8 cellular contexts compared by ENCODE assay signal in genomic region chr3:14319654-14320182, GRCh38.
DNase-seq lines count a peak whose midpoint lies in the region; ATAC-seq and TF ChIP-seq lines count a peak whose summit lies in the region.

No MANE protein-coding gene starts in this region.

- POLR2A ChIA-PET in activated CD4-positive, alpha-beta T cell treated with anti-CD3 and anti-CD28 coated beads for 36 hours (lab: Charles Lee) = no interaction called here
- POLR2A ChIA-PET in SK-N-SH (lab: Yijun Ruan, JAX) = no interaction called here

- H2BK120ac ChIP-seq in trophoblast cell (ENCODE audit: insufficient read depth, low read length, poor library complexity) = peak overlapping the region; percentile 14

- CTCF ChIA-PET in activated CD4-positive, alpha-beta T cell treated with anti-CD3 and anti-CD28 coated beads for 36 hours (lab: Charles Lee) = interaction anchor here (0.6 to 0.7 kb wide), 3 partner anchors 11 to 899 kb away, joined by 3 read pairs; no protein-coding TSS in a partner anchor
- CTCF ChIA-PET in SK-N-SH (lab: Yijun Ruan, JAX) = interaction anchor here (1.4 kb wide), 1 partner anchor 59 kb away, joined by 4 read pairs; no protein-coding TSS in a partner anchor

- no peak overlapping the region for H3K9ac ChIP-seq in HUES6 (ENCODE audit: low read length)
- H3K9ac ChIP-seq in SK-N-SH = no peak overlapping the region
- no peak overlapping the region for H3K9ac ChIP-seq in trophoblast cell (ENCODE audit: low read length)

- TF ChIP-seq POLR2A in lower leg skin (IDR thresholded peaks at IDR 0.05) = no peak

- H3K23ac ChIP-seq in trophoblast cell (ENCODE audit: low read length) = no peak overlapping the region

- H3K18ac ChIP-seq in trophoblast cell (ENCODE audit: low read length) = peak overlapping the region; percentile 38

- H3K79me2 ChIP-seq in SK-N-SH (ENCODE audit: insufficient read depth) (no peaks in the 10 kb centered on the region), trophoblast cell (ENCODE audit: control insufficient read depth, insufficient read depth, low read length, poor library complexity) (no peaks in the 10 kb centered on the region)

- no peaks in the 10 kb centered on the region for H3K27me3 Mint-ChIP-seq in activated CD4-positive, alpha-beta T cell treated with anti-CD3 and anti-CD28 coated beads for 36 hours

- H3K79me1 ChIP-seq in trophoblast cell (ENCODE audit: low read length) = peaks cover 21% of the 10 kb centered on the region

- H3K4me2 ChIP-seq in SK-N-SH = no peak overlapping the region
- peak overlapping the region; percentile 44 for H3K4me2 ChIP-seq in trophoblast cell (ENCODE audit: low read length)

- peak overlapping the region; percentile 96 for H4K12ac ChIP-seq in trophoblast cell (ENCODE audit: low read depth, low read length)

- peak; percentile 49 for DNase-seq in activated CD4-positive, alpha-beta T cell treated with anti-CD3 and anti-CD28 coated beads for 36 hours
- no peak for DNase-seq in activated CD4-positive, alpha-beta T cell treated with anti-CD3 and anti-CD28 coated beads for 4 hours
- DNase-seq in SK-N-SH (peak; percentile 61), fibroblast of villous mesenchyme (ENCODE audit: low read depth) (peak; percentile 68), trophoblast cell (peak; percentile 62 to 82), lower leg skin (ENCODE audit: low spot score in 2 of 2) (no peak)

- H3F3A ChIP-seq in SK-N-SH (replicated peaks; ENCODE audit: insufficient read depth) = no peaks in the 10 kb centered on the region

- no peak overlapping the region for H2AK5ac ChIP-seq in trophoblast cell (ENCODE audit: low read length)

- no peak overlapping the region for H3K4me3 Mint-ChIP-seq in activated CD4-positive, alpha-beta T cell treated with anti-CD3 and anti-CD28 coated beads for 36 hours

- peak overlapping the region; percentile 83 for H3K14ac ChIP-seq in trophoblast cell (ENCODE audit: low read length)

- no peaks in the 10 kb centered on the region for H3K36me3 Mint-ChIP-seq in activated CD4-positive, alpha-beta T cell treated with anti-CD3 and anti-CD28 coated beads for 36 hours (ENCODE audit: low read depth)

- H4K8ac ChIP-seq in trophoblast cell (ENCODE audit: low read depth, low read length) = peak overlapping the region; percentile 96

- intact Hi-C loops in activated CD4-positive, alpha-beta T cell treated with anti-CD3 and anti-CD28 coated beads for 36 hours (cut with DNase I, micrococcal nuclease) = no loop called here
- intact Hi-C loops in lower leg skin (cut with DNase I; ENCODE audit: low total_unique reads) = no loop called here

- 62% methylated on average over 3 of the region's 3 CpGs for WGBS in SK-N-SH (ENCODE audit: low lambda C conversion rate)
- no CpG with 5 or more reads among the region's 3 CpGs for WGBS in trophoblast cell (ENCODE audit: extremely low coverage, insufficient coverage, insufficient read length)
- 75 to 76% methylated on average over 3 of the region's 3 CpGs for WGBS in lower leg skin, 2 donors

- TF ChIP-seq CTCF in SK-N-SH (IDR thresholded peaks at IDR 0.05) (no peak), fibroblast of villous mesenchyme (IDR thresholded peaks at IDR 0.05; ENCODE audit: insufficient read depth, low read depth, low read length) (no peak), lower leg skin (IDR thresholded peaks at IDR 0.05) (no peak)

- H3K36me3 ChIP-seq in HUES6 (ENCODE audit: control insufficient read depth, insufficient read depth, low read length) (no peaks in the 10 kb centered on the region), SK-N-SH (replicated peaks in 1 of 2; ENCODE audit: control insufficient read depth in 1 of 2, insufficient read depth in 2 of 2, low read length in 1 of 2) (no peaks in the 10 kb centered on the region), trophoblast cell (ENCODE audit: control insufficient read depth in 1 of 2, insufficient read depth in 2 of 2, low read length in 2 of 2) (no peaks in the 10 kb centered on the region)

- H2BK5ac ChIP-seq in trophoblast cell (ENCODE audit: low read depth, low read length, poor library complexity) = no peak overlapping the region

- peak overlapping the region; percentile 80 for H4K91ac ChIP-seq in trophoblast cell (ENCODE audit: low read depth, low read length)

- peak overlapping the region; percentile 3 for H3K4ac ChIP-seq in trophoblast cell (ENCODE audit: low read depth, low read length)

- no peak overlapping the region for H2AFZ ChIP-seq in SK-N-SH (ENCODE audit: low read depth)
- H2AFZ ChIP-seq in trophoblast cell (ENCODE audit: insufficient read depth, low read length, poor library complexity) = peak overlapping the region; percentile 82

- H3K9me3 ChIP-seq in HUES6 (ENCODE audit: control insufficient read depth, insufficient read depth, low read depth, low read length) (no peaks in the 10 kb centered on the region), SK-N-SH (no peaks in the 10 kb centered on the region), trophoblast cell (ENCODE audit: insufficient read depth, low read depth, low read length) (no peaks in the 10 kb centered on the region)

- ATAC-seq in activated CD4-positive, alpha-beta T cell treated with anti-CD3 and anti-CD28 coated beads for 36 hours = peak; percentile 89
- peak; percentile 94 for ATAC-seq in GM21576 (IDR thresholded peaks at IDR 0.05; ENCODE audit: unreplicated experiment)

- no peaks in the 10 kb centered on the region for H3K9me2 ChIP-seq in SK-N-SH

- TF ChIP-seq EP300 in SK-N-SH (IDR thresholded peaks at IDR 0.05; ENCODE audit: borderline replicate concordance in 1 of 2, low read depth in 1 of 2, low read length in 1 of 2) = no peak

- H4K20me1 ChIP-seq in SK-N-SH (ENCODE audit: insufficient read depth) = no peaks in the 10 kb centered on the region

- H3K4me3 ChIP-seq in HUES6 (ENCODE audit: low read depth, low read length) (peak overlapping the region; percentile 26), SK-N-SH (ENCODE audit: low read depth in 2 of 2, low read length in 1 of 2) (no peak overlapping the region), fibroblast of villous mesenchyme (ENCODE audit: low read depth, low read length) (no peak overlapping the region), trophoblast cell (ENCODE audit: low read depth, low read length) (no peak overlapping the region), lower leg skin (ENCODE audit: low read depth, poor library complexity, severe bottlenecking) (no peak overlapping the region)

- peaks cover 4% of the 10 kb centered on the region for H3K9me3 Mint-ChIP-seq in activated CD4-positive, alpha-beta T cell treated with anti-CD3 and anti-CD28 coated beads for 36 hours (ENCODE audit: low read depth)

- no peak overlapping the region for H2BK12ac ChIP-seq in trophoblast cell (ENCODE audit: low read length)

- H3K4me1 ChIP-seq in HUES6 (ENCODE audit: control insufficient read depth, insufficient read depth, low read length) (peaks cover 31% of the 10 kb centered on the region; the same call in 1 of the 2 replicates), SK-N-SH (ENCODE audit: control insufficient read depth in 1 of 2, insufficient read depth in 2 of 2, low read depth in 1 of 2, low read length in 1 of 2) (peaks cover 0 to 8% of the 10 kb centered on the region in 2 experiments; a peak in 1 of 4 replicates), trophoblast cell (ENCODE audit: control insufficient read depth in 1 of 2, insufficient read depth in 2 of 2, low read length in 2 of 2) (peaks cover 27 to 29% of the 10 kb centered on the region in 2 experiments)

- TF ChIP-seq RAD21 in SK-N-SH (IDR thresholded peaks at IDR 0.05; ENCODE audit: low read length) = no peak

- H3K27me3 ChIP-seq in HUES6 (ENCODE audit: control insufficient read depth, insufficient read depth, low read length) (no peaks in the 10 kb centered on the region), SK-N-SH (ENCODE audit: insufficient read depth) (peaks cover 4% of the 10 kb centered on the region; the same call in 1 of the 2 replicates), trophoblast cell (ENCODE audit: insufficient read depth, low read length) (no peaks in the 10 kb centered on the region)

- no peak overlapping the region for H3K27ac Mint-ChIP-seq in activated CD4-positive, alpha-beta T cell treated with anti-CD3 and anti-CD28 coated beads for 36 hours

- H3K27ac ChIP-seq in HUES6 (ENCODE audit: low read depth, low read length) = no peak overlapping the region
- H3K27ac ChIP-seq in SK-N-SH (ENCODE audit: low read depth in 2 of 2, low read length in 1 of 2) = no peak overlapping the region
- no peak overlapping the region for H3K27ac ChIP-seq in trophoblast cell (ENCODE audit: low read depth, low read length)

- no peaks in the 10 kb centered on the region for H3K4me1 Mint-ChIP-seq in activated CD4-positive, alpha-beta T cell treated with anti-CD3 and anti-CD28 coated beads for 36 hours

TF ChIP-seq in SK-N-SH, 30 proteins besides CTCF, POLR2A, EP300 and RAD21 (continues in another document):
- TF ChIP-seq NRF1 (IDR thresholded peaks at IDR 0.05; ENCODE audit: low read depth, low read length) = no peak
- TF ChIP-seq, protein P1, sequence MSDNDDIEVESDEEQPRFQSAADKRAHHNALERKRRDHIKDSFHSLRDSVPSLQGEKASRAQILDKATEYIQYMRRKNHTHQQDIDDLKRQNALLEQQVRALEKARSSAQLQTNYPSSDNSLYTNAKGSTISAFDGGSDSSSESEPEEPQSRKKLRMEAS (IDR thresholded peaks at IDR 0.05; ENCODE audit: low read depth) = no peak
- TF ChIP-seq GABPA (IDR thresholded peaks at IDR 0.05; ENCODE audit: low read depth) = peak; percentile 39; the same call in 1 of the 2 replicates
- TF ChIP-seq SIN3A (IDR thresholded peaks at IDR 0.05; ENCODE audit: borderline replicate concordance, low read depth, low read length) = no peak
- TF ChIP-seq POLR2AphosphoS5 (IDR thresholded peaks at IDR 0.05; ENCODE audit: low read depth, low read length) = no peak
- no peak for TF ChIP-seq CHD2 (IDR thresholded peaks at IDR 0.05; ENCODE audit: low read length, partially characterized antibody)
- peak; percentile 87 for TF ChIP-seq USF1 (IDR thresholded peaks at IDR 0.05; ENCODE audit: borderline replicate concordance, low read depth)
- TF ChIP-seq ELF1 (IDR thresholded peaks at IDR 0.05) = peak; percentile 44; the same call in 1 of the 2 replicates
- no peak for TF ChIP-seq RFX5 (IDR thresholded peaks at IDR 0.05; ENCODE audit: low read length)

Comparison
In these comparisons a context has a peak if more than half of its experiments do, and no peak if none do; other contexts are left out.
1. DNase-seq: peak in activated CD4-positive, alpha-beta T cell treated with anti-CD3 and anti-CD28 coated beads for 36 hours (single experiment), SK-N-SH (single experiment), fibroblast of villous mesenchyme (single experiment) and trophoblast cell (2 of 2); none in activated CD4-positive, alpha-beta T cell treated with anti-CD3 and anti-CD28 coated beads for 4 hours (0 of 2) and lower leg skin (0 of 2).